Comparison of ENCODE assay signal across 2 cellular contexts in the genomic region with DNA sequence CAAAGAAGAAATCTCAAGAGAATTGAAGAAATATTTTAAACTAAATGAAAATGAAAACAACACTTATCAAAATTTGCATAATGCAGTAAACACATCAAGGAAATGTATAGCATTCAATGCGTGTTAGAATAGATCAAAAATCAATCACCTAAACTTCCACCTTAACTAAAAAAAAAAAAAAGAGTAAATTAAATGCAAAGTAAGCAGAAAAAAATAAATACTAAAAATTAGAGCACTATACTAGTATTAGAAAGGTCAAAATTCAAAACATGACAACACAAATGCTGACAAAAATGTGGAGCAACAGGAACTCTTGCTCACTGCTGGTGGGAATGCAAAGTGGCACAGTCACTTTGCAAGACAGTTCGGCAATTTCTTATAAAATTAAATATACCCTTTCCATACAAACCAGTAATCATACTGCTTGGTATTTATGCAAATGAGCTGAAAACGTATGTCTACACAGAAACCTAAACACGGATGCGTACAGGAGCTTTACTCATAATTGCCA.
TF ChIP-seq lines count a peak whose summit lies in the region.

No MANE protein-coding gene starts in this region.

TF ChIP-seq in HepG2, 621 proteins besides CTCF, POLR2A, EP300 and RAD21:
- TF ChIP-seq ZNF7 (CRISPR knock-in tag; IDR thresholded peaks at IDR 0.05), result peak; percentile 69
- TF ChIP-seq SKI (IDR thresholded peaks at IDR 0.05; ENCODE audit: partially characterized antibody), result no peak
- TF ChIP-seq MAFF (IDR thresholded peaks at IDR 0.05; ENCODE audit: low read depth, low read length), result peak; percentile 92
- peak; percentile 93 to 95 for TF ChIP-seq MAFK (conservative IDR thresholded peaks at IDR 0.05 in 1 of 2, IDR thresholded peaks at IDR 0.05 in 1 of 2; ENCODE audit: low read length in 2 of 2)

TF ChIP-seq in K562, 482 proteins besides CTCF, POLR2A, EP300 and RAD21:
- TF ChIP-seq ZNF41 (CRISPR knock-in tag; conservative IDR thresholded peaks at IDR 0.05), result no peak
- TF ChIP-seq MAFK (IDR thresholded peaks at IDR 0.05; ENCODE audit: low read length), result peak; percentile 60
- peak; percentile 71 for TF ChIP-seq MAFG (tag; conservative IDR thresholded peaks at IDR 0.05)
- TF ChIP-seq MAFF (IDR thresholded peaks at IDR 0.05; ENCODE audit: low read length), result peak; percentile 48; the same call in 1 of the 2 replicates
- TF ChIP-seq, protein P1, sequence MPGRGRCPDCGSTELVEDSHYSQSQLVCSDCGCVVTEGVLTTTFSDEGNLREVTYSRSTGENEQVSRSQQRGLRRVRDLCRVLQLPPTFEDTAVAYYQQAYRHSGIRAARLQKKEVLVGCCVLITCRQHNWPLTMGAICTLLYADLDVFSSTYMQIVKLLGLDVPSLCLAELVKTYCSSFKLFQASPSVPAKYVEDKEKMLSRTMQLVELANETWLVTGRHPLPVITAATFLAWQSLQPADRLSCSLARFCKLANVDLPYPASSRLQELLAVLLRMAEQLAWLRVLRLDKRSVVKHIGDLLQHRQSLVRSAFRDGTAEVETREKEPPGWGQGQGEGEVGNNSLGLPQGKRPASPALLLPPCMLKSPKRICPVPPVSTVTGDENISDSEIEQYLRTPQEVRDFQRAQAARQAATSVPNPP (IDR thresholded peaks at IDR 0.05; ENCODE audit: borderline replicate concordance, insufficient read depth, insufficient read length), result no peak
- TF ChIP-seq ZNF316 (IDR thresholded peaks at IDR 0.05), result peak; percentile 94
- TF ChIP-seq C11orf30 (IDR thresholded peaks at IDR 0.05; ENCODE audit: low read depth), result peak; percentile 73
TF ChIP-seq in K562: peak in this region for 5.
